Comparison of ENCODE assay signal across 1 cellular context in genomic region chr12:47346251-47347019, GRCh38.
TF ChIP-seq lines count a peak whose summit lies in the region.

No MANE protein-coding gene starts in this region.

TF ChIP-seq in HepG2, 621 proteins besides CTCF, POLR2A, EP300 and RAD21 (continued from another document and continues in another):
- no peak for TF ChIP-seq ZNF687 (CRISPR knock-in tag; IDR thresholded peaks at IDR 0.05)
- no peak for TF ChIP-seq BRCA1 (CRISPR knock-in tag; IDR thresholded peaks at IDR 0.05)
- TF ChIP-seq SOX5 (CRISPR knock-in tag; IDR thresholded peaks at IDR 0.05; ENCODE audit: borderline replicate concordance) = peak; percentile 74; the same call in 1 of the 2 replicates
- peak; percentile 40; the same call in 1 of the 2 replicates for TF ChIP-seq ZNF772 (CRISPR knock-in tag; IDR thresholded peaks at IDR 0.05)
- no peak for TF ChIP-seq ZBTB26 (CRISPR knock-in tag; IDR thresholded peaks at IDR 0.05; ENCODE audit: borderline replicate concordance)
- TF ChIP-seq ZNF430 (CRISPR knock-in tag; IDR thresholded peaks at IDR 0.05) = no peak
- no peak for TF ChIP-seq ZNF501 (CRISPR knock-in tag; IDR thresholded peaks at IDR 0.05)
- TF ChIP-seq ZBTB20 (CRISPR knock-in tag; IDR thresholded peaks at IDR 0.05; ENCODE audit: borderline replicate concordance, low read depth) = no peak
- TF ChIP-seq KLF15 (CRISPR knock-in tag; IDR thresholded peaks at IDR 0.05; ENCODE audit: borderline replicate concordance) = no peak
- peak; percentile 57; the same call in 1 of the 2 replicates for TF ChIP-seq CBX5 (CRISPR knock-in tag; IDR thresholded peaks at IDR 0.05; ENCODE audit: borderline replicate concordance)
- no peak for TF ChIP-seq MTF1 (CRISPR knock-in tag; IDR thresholded peaks at IDR 0.05)
- TF ChIP-seq ZNF720 (CRISPR knock-in tag; IDR thresholded peaks at IDR 0.05) = no peak
- peak; percentile 72; the same call in 1 of the 2 replicates for TF ChIP-seq ZNF124 (CRISPR knock-in tag; IDR thresholded peaks at IDR 0.05)
- no peak for TF ChIP-seq USF2 (IDR thresholded peaks at IDR 0.05; ENCODE audit: low read depth, low read length)
- no peak for TF ChIP-seq USF2 (CRISPR knock-in tag; IDR thresholded peaks at IDR 0.05; ENCODE audit: borderline replicate concordance)
- TF ChIP-seq FOXO4 (CRISPR knock-in tag; conservative IDR thresholded peaks at IDR 0.05) = no peak
- TF ChIP-seq NCOR1 (IDR thresholded peaks at IDR 0.05; ENCODE audit: borderline replicate concordance, low read length) = peak; percentile 93
- no peak for TF ChIP-seq SCMH1 (CRISPR knock-in tag; IDR thresholded peaks at IDR 0.05; ENCODE audit: borderline replicate concordance)
- no peak for TF ChIP-seq SRF (IDR thresholded peaks at IDR 0.05; ENCODE audit: low read depth, low read length)
- TF ChIP-seq ZNF230 (CRISPR knock-in tag; IDR thresholded peaks at IDR 0.05) = no peak
- no peak for TF ChIP-seq ZNF550 (CRISPR knock-in tag; IDR thresholded peaks at IDR 0.05; ENCODE audit: borderline replicate concordance)
- no peak for TF ChIP-seq E2F1 (CRISPR knock-in tag; IDR thresholded peaks at IDR 0.05)
- TF ChIP-seq EED (CRISPR knock-in tag; IDR thresholded peaks at IDR 0.05) = no peak
- no peak for TF ChIP-seq MXD3 (CRISPR knock-in tag; IDR thresholded peaks at IDR 0.05)
- peak; percentile 97 for TF ChIP-seq HNF4G (IDR thresholded peaks at IDR 0.05; ENCODE audit: borderline replicate concordance, low read depth, low read length)
- peak; percentile 93 for TF ChIP-seq HNF4G (CRISPR knock-in tag; IDR thresholded peaks at IDR 0.05; ENCODE audit: borderline replicate concordance, low read depth)
- TF ChIP-seq ZKSCAN5 (CRISPR knock-in tag; IDR thresholded peaks at IDR 0.05) = no peak
- no peak for TF ChIP-seq ZBTB42 (CRISPR knock-in tag; IDR thresholded peaks at IDR 0.05)
- TF ChIP-seq ZNF225 (CRISPR knock-in tag; IDR thresholded peaks at IDR 0.05) = no peak
- TF ChIP-seq ZFYVE20 (CRISPR knock-in tag; IDR thresholded peaks at IDR 0.05; ENCODE audit: borderline replicate concordance, low read depth) = no peak
- no peak for TF ChIP-seq NR1H2 (CRISPR knock-in tag; IDR thresholded peaks at IDR 0.05; ENCODE audit: borderline replicate concordance, low read depth)
- TF ChIP-seq MYNN (CRISPR knock-in tag; IDR thresholded peaks at IDR 0.05; ENCODE audit: low read depth) = no peak
- TF ChIP-seq NFE2L1 (CRISPR knock-in tag; IDR thresholded peaks at IDR 0.05; ENCODE audit: borderline replicate concordance) = no peak
- TF ChIP-seq HOXD1 (CRISPR knock-in tag; IDR thresholded peaks at IDR 0.05) = 0 out of 2 replicates have a peak, but pooled peaks have one; percentile 28
- TF ChIP-seq FLYWCH1 (CRISPR knock-in tag; IDR thresholded peaks at IDR 0.05) = no peak
- TF ChIP-seq CERS6 (CRISPR knock-in tag; IDR thresholded peaks at IDR 0.05) = no peak
- no peak for TF ChIP-seq SATB2 (CRISPR knock-in tag; IDR thresholded peaks at IDR 0.05)
- no peak for TF ChIP-seq ZNF629 (CRISPR knock-in tag; conservative IDR thresholded peaks at IDR 0.05)
- TF ChIP-seq RBM22 (optimal IDR thresholded peaks at IDR 0.05; ENCODE audit: low read length) = no peak
- TF ChIP-seq RNF2 (conservative IDR thresholded peaks at IDR 0.05; ENCODE audit: low read depth) = no peak
- no peak for TF ChIP-seq CHCHD3 (CRISPR knock-in tag; IDR thresholded peaks at IDR 0.05)
- TF ChIP-seq TFDP1 (CRISPR knock-in tag; IDR thresholded peaks at IDR 0.05; ENCODE audit: borderline replicate concordance) = no peak
- no peak for TF ChIP-seq ARNT2 (CRISPR knock-in tag; IDR thresholded peaks at IDR 0.05; ENCODE audit: low read depth)
- TF ChIP-seq TRIM24 (CRISPR knock-in tag; IDR thresholded peaks at IDR 0.05) = peak; percentile 79; the same call in 1 of the 2 replicates
- no peak for TF ChIP-seq SRSF1 (optimal IDR thresholded peaks at IDR 0.05; ENCODE audit: low read depth, low read length)
- peak; percentile 60 for TF ChIP-seq FOXO1 (CRISPR knock-in tag; IDR thresholded peaks at IDR 0.05)
- TF ChIP-seq ZNF503 (CRISPR knock-in tag; IDR thresholded peaks at IDR 0.05) = no peak
- TF ChIP-seq MXD4 (CRISPR knock-in tag; IDR thresholded peaks at IDR 0.05) = no peak
- peak; percentile 71 for TF ChIP-seq TBL1XR1 (IDR thresholded peaks at IDR 0.05; ENCODE audit: borderline replicate concordance, low read length, partially characterized antibody)
- TF ChIP-seq ZNF749 (CRISPR knock-in tag; IDR thresholded peaks at IDR 0.05; ENCODE audit: borderline replicate concordance) = no peak
- TF ChIP-seq MBD4 (IDR thresholded peaks at IDR 0.05; ENCODE audit: borderline replicate concordance, low read length) = no peak
- TF ChIP-seq EEA1 (CRISPR knock-in tag; IDR thresholded peaks at IDR 0.05; ENCODE audit: borderline replicate concordance) = no peak
- no peak for TF ChIP-seq ZNF547 (CRISPR knock-in tag; IDR thresholded peaks at IDR 0.05)
- no peak for TF ChIP-seq ZNF207 (IDR thresholded peaks at IDR 0.05; ENCODE audit: borderline replicate concordance)
- TF ChIP-seq ZNF552 (CRISPR knock-in tag; IDR thresholded peaks at IDR 0.05; ENCODE audit: borderline replicate concordance) = no peak
- TF ChIP-seq CAMTA2 (CRISPR knock-in tag; IDR thresholded peaks at IDR 0.05; ENCODE audit: borderline replicate concordance) = no peak
- no peak for TF ChIP-seq HNRNPLL (IDR thresholded peaks at IDR 0.05; ENCODE audit: low read depth, low read length, poor library complexity, severe bottlenecking)
- TF ChIP-seq ZNF337 (CRISPR knock-in tag; IDR thresholded peaks at IDR 0.05; ENCODE audit: borderline replicate concordance, low read depth) = no peak
- TF ChIP-seq POGZ (CRISPR knock-in tag; IDR thresholded peaks at IDR 0.05) = 0 out of 2 replicates have a peak, but pooled peaks have one; percentile 32
- peak; percentile 27 for TF ChIP-seq SKI (IDR thresholded peaks at IDR 0.05; ENCODE audit: partially characterized antibody)
- TF ChIP-seq CEBPG (CRISPR knock-in tag; IDR thresholded peaks at IDR 0.05) = peak; percentile 95
- no peak for TF ChIP-seq FOXK2 (IDR thresholded peaks at IDR 0.05)
- peak; percentile 87 for TF ChIP-seq MIXL1 (CRISPR knock-in tag; IDR thresholded peaks at IDR 0.05)
- no peak for TF ChIP-seq KMT2B (CRISPR knock-in tag; IDR thresholded peaks at IDR 0.05)
- no peak for TF ChIP-seq CHD4 (IDR thresholded peaks at IDR 0.05; ENCODE audit: borderline replicate concordance, low read length)
- no peak for TF ChIP-seq ZNF703 (CRISPR knock-in tag; IDR thresholded peaks at IDR 0.05; ENCODE audit: borderline replicate concordance)
